8 cellular contexts compared by ENCODE assay signal in the genomic region with DNA sequence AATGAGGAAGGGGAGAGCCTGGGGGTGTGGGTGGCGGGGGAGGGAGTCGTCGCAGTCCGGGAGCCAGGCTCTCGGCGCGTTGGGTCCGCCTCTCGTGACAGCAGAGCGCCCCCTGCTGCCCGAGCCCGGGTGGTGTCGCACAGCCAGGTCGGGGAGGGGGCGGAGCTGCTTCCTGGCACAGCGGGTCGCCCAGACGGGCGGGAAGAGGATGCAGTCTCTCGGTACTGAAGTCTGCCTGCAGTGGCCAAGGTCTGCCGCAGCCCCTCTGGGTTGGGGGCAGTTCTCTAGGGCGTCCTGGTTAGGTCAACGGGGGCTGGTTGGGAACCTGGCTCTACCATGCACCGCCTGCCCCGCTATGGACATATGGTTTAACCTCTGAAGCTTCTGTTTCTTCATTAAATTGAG. TPM values are rescaled to one million over a fixed set of nuclear protein-coding genes. Genes with fewer than 3 reads are reported as not detected.
DNase-seq lines count a peak whose midpoint lies in the region; ATAC-seq and TF ChIP-seq lines count a peak whose summit lies in the region.

No MANE protein-coding gene starts in this region.

- in situ Hi-C loops in HAP-1 (cut with MboI; ENCODE audit: low sequenced_read_pairs): no loop called here

- DNase-seq in AG09309 (ENCODE audit: low read depth): no peak
- peak; percentile 51 to 91 for DNase-seq in HAP-1 (ENCODE audit: low spot score in 2 of 2)
- peak; percentile 74 for DNase-seq in NCI-H748 (lab: John Stamatoyannopoulos, UW; ENCODE audit: unreplicated experiment)
- peak; percentile 56 to 60 for DNase-seq in activated CD4-positive, alpha-beta T cell treated with anti-CD3 and anti-CD28 coated beads, Interleukin-2, amount 50 U/mL, for 24 hours (ENCODE audit: low read depth in 1 of 2, low spot score in 1 of 2)
- peak; percentile 3 to 50 for DNase-seq in dermis microvascular lymphatic vessel endothelial cell (ENCODE audit: low read depth in 2 of 2)
- DNase-seq in medulla oblongata (ENCODE audit: extremely low spot score): peak; percentile 75
- DNase-seq in stimulated activated CD8-positive, alpha-beta memory T cell treated with anti-CD3 and anti-CD28 coated beads, Interleukin-15, amount 100 ng/mL, for 4 hours (ENCODE audit: low read depth in 2 of 2): peak; percentile 28 to 39

- H3K27me3 ChIP-seq in HAP-1 (ENCODE audit: low read depth): peaks cover 25% of the 10 kb centered on the region

- H3K36me3 ChIP-seq in HAP-1 (replicated peaks): no peaks in the 10 kb centered on the region

- ATAC-seq in GM21360 (IDR thresholded peaks at IDR 0.05; ENCODE audit: unreplicated experiment): no peak

- no peaks in the 10 kb centered on the region for H3K9me3 ChIP-seq in HAP-1

- H3K4me3 ChIP-seq in AG09309 (ENCODE audit: control insufficient read depth, low read depth, low read length) (no peak overlapping the region), HAP-1 (no peak overlapping the region)

- peaks cover 3% of the 10 kb centered on the region; the same call in 1 of the 2 replicates for H3K4me1 ChIP-seq in HAP-1

- peak; percentile 65 for TF ChIP-seq CTCF in AG09309 (IDR thresholded peaks at IDR 0.05; ENCODE audit: control insufficient read depth, insufficient read depth, low read depth, low read length, missing control alignments)

RNA-seq across cellular contexts. Expression of gene CCDC182, which starts 38.2 kb away (rescaled TPM):
- not detected in 2 replicates for total RNA-seq in dermis microvascular lymphatic vessel endothelial cell
